8 cellular contexts compared by ENCODE assay signal in the genomic region with DNA sequence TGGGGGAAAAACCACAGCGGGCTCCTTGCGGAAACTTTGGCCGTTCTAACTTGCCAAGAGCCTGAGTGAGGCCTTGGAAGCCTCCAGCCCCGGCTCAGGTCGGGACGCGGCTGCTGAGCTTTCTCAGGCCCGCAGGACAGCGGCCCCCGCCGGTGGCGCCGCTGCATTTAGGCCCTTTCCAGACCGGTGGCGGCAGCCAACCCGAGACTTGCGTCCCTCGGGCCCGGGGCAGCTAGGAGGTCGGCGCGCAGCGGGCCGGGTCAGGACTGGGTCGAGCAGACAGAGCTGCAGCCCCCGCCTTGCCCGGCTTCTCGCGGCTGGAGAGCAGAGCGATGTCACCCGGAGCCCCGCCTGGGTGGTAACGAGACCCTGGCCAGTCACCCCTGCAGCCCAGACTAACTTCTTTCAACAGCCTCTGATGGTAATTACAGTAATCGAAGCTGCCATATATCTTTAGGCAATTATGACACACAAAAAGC. TPM values are rescaled to one million over a fixed set of nuclear protein-coding genes. Genes with fewer than 3 reads are reported as not detected.
A peak's percentile ranks its signal among the peaks of the same experiment; 100 is the strongest.
DNase-seq lines count a peak whose midpoint lies in the region; ATAC-seq and TF ChIP-seq lines count a peak whose summit lies in the region.

No MANE protein-coding gene starts in this region.

- no peak overlapping the region for H3K27ac ChIP-seq in aorta (ENCODE audit: low read depth in 1 of 2, low read length in 2 of 2)

- H3K9me3 Mint-ChIP-seq in chondrocyte (ENCODE audit: low read depth) (no peaks in the 10 kb centered on the region), memory B cell (peaks cover 2% of the 10 kb centered on the region)

- H3K4me3 ChIP-seq in aorta (ENCODE audit: low read length in 2 of 2) = peak overlapping the region in 1 of 2 donors; percentile 5

- no peaks in the 10 kb centered on the region for H3K36me3 Mint-ChIP-seq in chondrocyte (ENCODE audit: low read depth)
- H3K36me3 Mint-ChIP-seq in memory B cell = no peaks in the 10 kb centered on the region

- peak; percentile 43 for DNase-seq in stimulated activated CD4-positive, alpha-beta T cell treated with anti-CD3 and anti-CD28 coated beads, Interleukin-15, amount 100 ng/mL, for 24 hours
- DNase-seq in stimulated activated CD4-positive, alpha-beta T cell treated with anti-CD3 and anti-CD28 coated beads, Interleukin-4, amount 100 ng/mL, for 1 hour = no peak
- no peak for DNase-seq in chondrocyte (ENCODE audit: low spot score)
- DNase-seq in memory B cell (ENCODE audit: low spot score in 2 of 2) = peak in 1 of 2 donors; percentile 60
- DNase-seq in aorta = no peak
- no peak for DNase-seq in NCI-H2081 (lab: John Stamatoyannopoulos, UW)
- no peak for DNase-seq in NCI-H2029 treated with DMSO at 0.1 percent for 48 hours (lab: John Stamatoyannopoulos, UW)

- H3K9me3 ChIP-seq in aorta (ENCODE audit: control insufficient read depth, low read length) = peaks cover 2% of the 10 kb centered on the region

- intact Hi-C loops in aorta (cut with DNase I) = no loop called here

- peaks cover 0 to 5% of the 10 kb centered on the region in 2 donors for H3K27me3 ChIP-seq in aorta (ENCODE audit: control insufficient read depth in 1 of 2, insufficient read depth in 2 of 2, low read length in 1 of 2)

- no peaks in the 10 kb centered on the region for H3K36me3 ChIP-seq in aorta (ENCODE audit: control insufficient read depth in 1 of 2, insufficient read depth in 2 of 2, low read length in 1 of 2)

- H3K4me1 ChIP-seq in aorta (ENCODE audit: control insufficient read depth in 1 of 2, insufficient read depth in 2 of 2, low read length in 2 of 2) = no peaks in the 10 kb centered on the region

- whole genome bisulfite sequencing in aorta, 2 donors = 4% methylated on average over 34 of the region's 34 CpGs

- ATAC-seq in memory B cell (ENCODE audit: low read depth) = peak; percentile 67
- peak; percentile 47 for ATAC-seq in aorta (ENCODE audit: low FRiP score)
- no peak for ATAC-seq in HG02884 (IDR thresholded peaks at IDR 0.05; ENCODE audit: unreplicated experiment)

- H3K27me3 Mint-ChIP-seq in chondrocyte (ENCODE audit: low read depth) (peaks cover 85% of the 10 kb centered on the region), memory B cell (peaks cover 36% of the 10 kb centered on the region)

- H3K4me1 Mint-ChIP-seq in chondrocyte (ENCODE audit: low read depth) = peaks cover 49% of the 10 kb centered on the region
- H3K4me1 Mint-ChIP-seq in memory B cell = peaks cover 27% of the 10 kb centered on the region

- H3K4me3 Mint-ChIP-seq in chondrocyte (ENCODE audit: unreplicated experiment) (no peak overlapping the region), memory B cell (peak overlapping the region; percentile 62)

- H3K27ac Mint-ChIP-seq in chondrocyte (ENCODE audit: unreplicated experiment) = no peak overlapping the region
- no peak overlapping the region for H3K27ac Mint-ChIP-seq in memory B cell

- peak; percentile 74 for TF ChIP-seq CTCF in chondrocyte (IDR thresholded peaks at IDR 0.05)

RNA-seq across cellular contexts. Expression of a gene that starts 2.7 kb away (rescaled TPM):
- not detected in 3 replicates for total RNA-seq in chondrocyte
- not detected for total RNA-seq in aorta
- not detected for polyA plus RNA-seq in aorta
